Comparison of ENCODE assay signal across 8 cellular contexts in genomic region chr15:48641416-48641815, GRCh38. TPM values are rescaled to one million over a fixed set of nuclear protein-coding genes. Genes with fewer than 3 reads are reported as not detected.
A peak's percentile ranks its signal among the peaks of the same experiment; 100 is the strongest.
DNase-seq lines count a peak whose midpoint lies in the region; ATAC-seq, FAIRE-seq and TF ChIP-seq lines count a peak whose summit lies in the region.

No MANE protein-coding gene starts in this region.

- ATAC-seq in GM18861 (IDR thresholded peaks at IDR 0.05; ENCODE audit: unreplicated experiment) (peak; percentile 42), GM18511 (IDR thresholded peaks at IDR 0.05; ENCODE audit: unreplicated experiment) (no peak), HG03039 (IDR thresholded peaks at IDR 0.05; ENCODE audit: unreplicated experiment) (no peak)
- ATAC-seq in activated CD4-positive, CD25-positive, alpha-beta regulatory T cell treated with anti-CD3 and anti-CD28 coated beads, Interleukin-2, amount 50 U/mL, for 24 hours, result no peak

- peak; percentile 22 for DNase-seq in NCI-H460 (ENCODE audit: extremely low read depth, low read depth)
- DNase-seq in endothelial cell of umbilical vein (ENCODE audit: low read depth, low spot score), result peak; percentile 64
- no peak for DNase-seq in lower leg skin (ENCODE audit: low spot score in 2 of 2)

- BruUV-seq in endothelial cell of umbilical vein (replicated peaks; lab: Mats Ljungman, UMichigan), result no TSS peak

- H3K9ac ChIP-seq in endothelial cell of umbilical vein (replicated peaks; ENCODE audit: extremely low read depth, insufficient read depth, low read length) (no peak overlapping the region), skeletal muscle satellite cell (ENCODE audit: low read depth, low read length) (peak overlapping the region; percentile 89)

- no peaks in the 10 kb centered on the region for H4K20me1 ChIP-seq in endothelial cell of umbilical vein (replicated peaks; ENCODE audit: control insufficient read depth, extremely low read depth, insufficient read depth, low read length)

- H3K4me1 ChIP-seq in endothelial cell of umbilical vein (ENCODE audit: control insufficient read depth, extremely low read depth, insufficient read depth, low read length) (peaks cover 34% of the 10 kb centered on the region), skeletal muscle satellite cell (ENCODE audit: control insufficient read depth, insufficient read depth, low read length) (peaks cover 40% of the 10 kb centered on the region)

- TF ChIP-seq POLR2A in endothelial cell of umbilical vein (IDR thresholded peaks at IDR 0.05; ENCODE audit: low read depth, low read length) (no peak), lower leg skin (IDR thresholded peaks at IDR 0.05) (no peak)

- H3K9me3 ChIP-seq in endothelial cell of umbilical vein (replicated peaks; ENCODE audit: control insufficient read depth, insufficient read depth, low read length) (no peaks in the 10 kb centered on the region), skeletal muscle satellite cell (replicated peaks; ENCODE audit: low read length) (no peaks in the 10 kb centered on the region)

- FAIRE-seq in endothelial cell of umbilical vein (lab: Jason Lieb, UNC), result peak; percentile 55

- no peak overlapping the region for H2AFZ ChIP-seq in endothelial cell of umbilical vein (ENCODE audit: low read depth, low read length)

- peak; percentile 14 to 37 for TF ChIP-seq CTCF in endothelial cell of umbilical vein (IDR thresholded peaks at IDR 0.05; ENCODE audit: extremely low read depth in 1 of 2, insufficient read depth in 1 of 2, low read depth in 1 of 2, low read length in 2 of 2)
- no peak for TF ChIP-seq CTCF in lower leg skin (IDR thresholded peaks at IDR 0.05)

- H3K9me1 ChIP-seq in endothelial cell of umbilical vein (replicated peaks; ENCODE audit: control insufficient read depth, extremely low read depth, insufficient read depth, low read length), result no peaks in the 10 kb centered on the region

- CTCF ChIA-PET in endothelial cell of umbilical vein (lab: Charles Lee), result interaction anchor here (0.6 to 2.2 kb wide), 7 partner anchors 17 to 194 kb away, joined by 3 to 12 read pairs (median 4); no protein-coding TSS in a partner anchor

- H3K4me3 ChIP-seq in endothelial cell of umbilical vein (replicated peaks in 1 of 3; ENCODE audit: insufficient read depth in 1 of 3, low read depth in 1 of 3, low read length in 3 of 3) (peak overlapping the region in 1 of 3 experiments; percentile 49), skeletal muscle satellite cell (ENCODE audit: low read length) (peak overlapping the region; percentile 77), lower leg skin (ENCODE audit: low read depth, poor library complexity, severe bottlenecking) (no peak overlapping the region)

- 43 to 63% methylated on average over 3 of the region's 3 CpGs for WGBS in lower leg skin, 2 donors

- peak overlapping the region; percentile 79 for H3K4me2 ChIP-seq in endothelial cell of umbilical vein (ENCODE audit: insufficient read depth, low read length)
- peak overlapping the region; percentile 93 for H3K4me2 ChIP-seq in skeletal muscle satellite cell (ENCODE audit: low read length)

- intact Hi-C loops in endothelial cell of umbilical vein (cut with micrococcal nuclease) (loop anchor here (10.0 kb wide), 1 partner anchor 133 kb away; no protein-coding TSS in a partner anchor), lower leg skin (cut with DNase I; ENCODE audit: low total_unique reads) (no loop called here)

- POLR2A ChIA-PET in endothelial cell of umbilical vein (lab: Charles Lee), result no interaction called here

- H3K79me2 ChIP-seq in endothelial cell of umbilical vein (ENCODE audit: control insufficient read depth, insufficient read depth, low read length), result peaks cover 13% of the 10 kb centered on the region

- no peaks in the 10 kb centered on the region for H3K27me3 ChIP-seq in endothelial cell of umbilical vein (ENCODE audit: control insufficient read depth in 2 of 2, insufficient read depth in 2 of 2, low read length in 2 of 2)
- H3K27me3 ChIP-seq in skeletal muscle satellite cell (ENCODE audit: control insufficient read depth, insufficient read depth, low read length), result no peaks in the 10 kb centered on the region

- dilution Hi-C loops in endothelial cell of umbilical vein (cut with MboI; ENCODE audit: extremely low pct_ligation_motif_present, low sequenced_read_pairs), result no loop called here

- H3K36me3 ChIP-seq in endothelial cell of umbilical vein (ENCODE audit: control insufficient read depth in 2 of 2, extremely low read depth in 1 of 2, insufficient read depth in 2 of 2, low read length in 2 of 2) (peaks cover 0 to under 1% of the 10 kb centered on the region in 2 experiments), skeletal muscle satellite cell (ENCODE audit: insufficient read depth, low read length) (peaks cover 56% of the 10 kb centered on the region)

- no peak overlapping the region for H3K27ac ChIP-seq in endothelial cell of umbilical vein (ENCODE audit: insufficient read depth, low read depth, low read length)

TF ChIP-seq in endothelial cell of umbilical vein, 7 proteins besides CTCF, POLR2A, EP300 and RAD21:
- no peak for TF ChIP-seq JUN (IDR thresholded peaks at IDR 0.05; ENCODE audit: borderline replicate concordance, insufficient read depth, insufficient read length, low read depth)
- no peak for TF ChIP-seq MAX (IDR thresholded peaks at IDR 0.05; ENCODE audit: insufficient read depth, insufficient read length)
- no peak for TF ChIP-seq FOS (IDR thresholded peaks at IDR 0.05; ENCODE audit: borderline replicate concordance, insufficient read depth, low read length)
- no peak for TF ChIP-seq EZH2 (IDR thresholded peaks at IDR 0.05; ENCODE audit: borderline replicate concordance, low read depth, low read length, severe bottlenecking)
- TF ChIP-seq MYC (IDR thresholded peaks at IDR 0.05; ENCODE audit: low read depth, low read length), result no peak
- no peak for TF ChIP-seq POLR2AphosphoS5 (IDR thresholded peaks at IDR 0.05; ENCODE audit: insufficient read depth, low read depth, low read length)
- TF ChIP-seq GATA2 (IDR thresholded peaks at IDR 0.05; ENCODE audit: insufficient read depth, insufficient read length, low read depth, low read length), result no peak

RNA-seq across cellular contexts. Expression of gene FBN1, which starts 4.1 kb away (rescaled TPM):
- 9.3 and 9.9 TPM in 2 replicates for total RNA-seq in NCI-H460 (2014; rRNA removed; shearing (Covaris generic))
- 9.4 and 12.1 TPM in 2 replicates for polyA plus RNA-seq in NCI-H460 (2014; cell fraction: nucleus; rRNA removed)
- total RNA-seq in endothelial cell of umbilical vein, result 88.1 and 111 TPM in 2 replicates
- 102 and 107 TPM in 2 replicates for polyA plus RNA-seq in endothelial cell of umbilical vein
- polyA plus RNA-seq in endothelial cell of umbilical vein (2011; cell fraction: cytosol; rRNA removed), result 98.4 and 101 TPM in 2 replicates
- 171 and 201 TPM in 2 replicates for polyA plus RNA-seq in endothelial cell of umbilical vein (2011; cell fraction: nucleus; rRNA removed)
- 87.6 and 98.0 TPM in 2 replicates for polyA plus RNA-seq in endothelial cell of umbilical vein (2012)
- polyA minus RNA-seq in endothelial cell of umbilical vein, result 326 and 432 TPM in 2 replicates
- 3.3 TPM for polyA minus RNA-seq in endothelial cell of umbilical vein (2011; cell fraction: cytosol; rRNA and poly(A)+ RNA removed)
- polyA minus RNA-seq in endothelial cell of umbilical vein (2011; cell fraction: nucleus; rRNA and poly(A)+ RNA removed), result 180 and 222 TPM in 2 replicates
- 1,022 and 1,293 TPM in 2 replicates for total RNA-seq in skeletal muscle satellite cell (2012; rRNA removed)
- total RNA-seq in lower leg skin, result 10 to 100 TPM; 15.0 to 59.3 (median 24.0) TPM

Comparison
In these comparisons a context has a peak if more than half of its experiments do, and no peak if none do; other contexts are left out.
1. DNase-seq: peak in NCI-H460 (single experiment) and endothelial cell of umbilical vein (single experiment); none in lower leg skin (0 of 2).
2. CTCF ChIP-seq: peak in endothelial cell of umbilical vein (2 of 2); none in lower leg skin (0 of 3).